ENCODE assay signal across 12 cellular contexts in the genomic region with DNA sequence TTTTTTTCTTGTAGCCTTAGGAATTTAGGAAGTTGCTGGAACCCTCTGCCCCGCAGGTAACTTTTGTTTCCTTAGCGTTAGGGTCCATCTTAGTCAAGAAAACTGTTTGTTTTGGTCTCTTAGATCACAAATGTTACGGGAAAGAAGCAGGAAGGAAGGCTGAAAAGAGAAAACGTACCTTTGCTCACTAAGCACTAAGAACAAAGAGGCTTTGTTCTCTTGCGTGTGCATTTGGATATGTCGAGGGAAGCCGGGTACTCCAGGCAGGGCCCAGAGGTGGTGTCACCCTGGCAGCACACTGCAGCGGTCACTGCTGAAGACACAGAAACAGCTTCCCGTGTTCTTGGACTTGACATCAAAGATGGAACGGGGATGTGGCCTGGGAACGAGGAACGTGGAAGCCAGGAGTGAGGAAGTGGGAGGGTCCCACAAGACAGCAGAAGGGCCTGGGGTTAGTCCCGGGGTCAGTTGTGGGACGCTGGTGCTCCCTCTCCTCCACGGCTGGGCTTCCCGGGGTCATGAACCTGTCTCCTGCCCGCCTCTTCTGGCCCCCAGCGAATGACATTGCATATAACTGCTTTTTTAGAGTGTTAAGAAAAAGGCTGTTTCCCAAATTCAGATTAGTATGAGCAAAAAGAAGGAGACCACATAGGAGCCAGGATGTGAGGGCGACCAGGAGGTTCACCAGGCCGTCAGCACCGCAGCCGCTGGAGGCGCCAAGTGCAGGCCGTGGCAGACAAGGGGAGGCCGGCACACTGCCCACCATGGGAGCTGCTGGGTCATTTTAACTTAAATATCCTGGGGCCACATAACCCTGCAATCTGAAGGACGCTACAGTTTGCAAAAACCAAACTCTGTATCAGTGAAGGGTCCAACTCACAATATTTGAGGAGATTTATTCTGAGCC. TPM values are rescaled to one million over a fixed set of nuclear protein-coding genes. Genes with fewer than 3 reads are reported as not detected.
A peak's percentile ranks its signal among the peaks of the same experiment; 100 is the strongest.
DNase-seq lines count a peak whose midpoint lies in the region; ATAC-seq and TF ChIP-seq lines count a peak whose summit lies in the region.
"Had no signal": no experiment of that assay in that cellular context is flagged by ENCODE, and none has a peak within 500 bp of the region (broad histone marks: within the 10 kb centered on the region; RNA-seq: fewer than 3 reads in every experiment).

No MANE protein-coding gene starts in this region.

- POLR2A ChIA-PET in Panc1 (lab: Charles Lee), result no interaction called here

- peak; percentile 59 for ATAC-seq in Panc1
- ATAC-seq in heart left ventricle, result peak in 2 of 4 donors; percentile 25 to 27
- no peak for ATAC-seq in upper lobe of left lung (ENCODE audit: low FRiP score in 2 of 2)
- ATAC-seq in GM21528 (IDR thresholded peaks at IDR 0.05; ENCODE audit: low FRiP score, unreplicated experiment), result no peak
- no peak for ATAC-seq in GM19023 (IDR thresholded peaks at IDR 0.05; ENCODE audit: unreplicated experiment)
- ATAC-seq in GM21786 (IDR thresholded peaks at IDR 0.05; ENCODE audit: unreplicated experiment), result no peak
- ATAC-seq: T-cell had no signal

- no peak for TF ChIP-seq CTCF in Panc1 (IDR thresholded peaks at IDR 0.05)
- peak in 2 of 12 donors; percentile 13 to 21 for TF ChIP-seq CTCF in heart left ventricle (IDR thresholded peaks at IDR 0.05)
- TF ChIP-seq CTCF in upper lobe of left lung (IDR thresholded peaks at IDR 0.05), result no peak

- H3K36me3 ChIP-seq in Panc1 (ENCODE audit: control insufficient read depth, insufficient read depth, low read length), result no peaks in the 10 kb centered on the region
- H3K36me3 ChIP-seq in heart left ventricle, result peaks cover 0 to 7% (median 0%) of the 10 kb centered on the region in 9 donors
- no peaks in the 10 kb centered on the region for H3K36me3 ChIP-seq in muscle layer of duodenum (ENCODE audit: control insufficient read depth in 1 of 2, insufficient read depth in 2 of 2, low read length in 2 of 2)
- H3K36me3 ChIP-seq in upper lobe of left lung, result peaks cover 0 to 6% (median 2%) of the 10 kb centered on the region in 4 donors

- no peak for TF ChIP-seq EP300 in upper lobe of left lung (IDR thresholded peaks at IDR 0.05)

- 55 to 78% (median 66%) methylated on average over 26 of the region's 26 CpGs for WGBS in heart left ventricle, 4 donors
- WGBS in upper lobe of left lung, 2 donors, result 64 to 67% methylated on average over 23 to 26 of the region's 26 CpGs

- in situ Hi-C loops in Panc1 (cut with HindIII; ENCODE audit: low pct_unique_long_range_greater_than_20kb, low sequenced_read_pairs), result no loop called here

- BruUV-seq in Panc1 (replicated peaks; lab: Mats Ljungman, UMichigan), result no TSS peak

- TF ChIP-seq POLR2A in heart left ventricle (IDR thresholded peaks at IDR 0.05) (no peak), upper lobe of left lung (IDR thresholded peaks at IDR 0.05) (no peak)

- DNase-seq in Panc1 (ENCODE audit: low read depth, low spot score) (no peak), heart left ventricle (peak in 1 of 5 donors; percentile 42), upper lobe of left lung (peak in 1 of 2 donors; percentile 70), T-helper 9 cell (no peak)
- DNase-seq: activated CD4-positive, CD25-positive, alpha-beta regulatory T cell treated with anti-CD3 and anti-CD28 coated beads, Interleukin-2, amount 50 U/mL, for 72 hours; CD4-positive, alpha-beta memory T cell; OCI-M1; T-cell had no signal

- H3K27ac ChIP-seq in Panc1 (ENCODE audit: low read length), result peak overlapping the region; percentile 94
- peak overlapping the region; percentile 54 to 95 (median 88) for H3K27ac ChIP-seq in heart left ventricle
- peak overlapping the region; percentile 23 for H3K27ac ChIP-seq in muscle layer of duodenum (ENCODE audit: low read length)
- peak overlapping the region; percentile 74 to 75 (median 74) for H3K27ac ChIP-seq in upper lobe of left lung

- H3K4me1 ChIP-seq in Panc1 (ENCODE audit: control insufficient read depth, insufficient read depth, low read length), result peaks cover 67% of the 10 kb centered on the region
- peaks cover 5 to 55% (median 32%) of the 10 kb centered on the region in 12 donors for H3K4me1 ChIP-seq in heart left ventricle
- H3K4me1 ChIP-seq in muscle layer of duodenum (ENCODE audit: control insufficient read depth in 1 of 2, insufficient read depth in 2 of 2, low read length in 2 of 2), result peaks cover 4 to 5% of the 10 kb centered on the region in 2 donors
- peaks cover 41 to 61% (median 51%) of the 10 kb centered on the region in 4 donors for H3K4me1 ChIP-seq in upper lobe of left lung

- H3K4me3 ChIP-seq in Panc1 (ENCODE audit: low read depth in 2 of 2, low read length in 2 of 2), result peak overlapping the region in 1 of 2 experiments; percentile 33; a peak in 1 of 4 replicates
- H3K4me3 ChIP-seq in heart left ventricle, result no peak overlapping the region
- no peak overlapping the region for H3K4me3 ChIP-seq in muscle layer of duodenum (ENCODE audit: low read depth in 1 of 2, low read length in 2 of 2)
- H3K4me3 ChIP-seq in upper lobe of left lung, result no peak overlapping the region

- no peaks in the 10 kb centered on the region for H3K9me3 ChIP-seq in Panc1 (ENCODE audit: control insufficient read depth, insufficient read depth, low read depth, low read length)
- no peaks in the 10 kb centered on the region for H3K9me3 ChIP-seq in heart left ventricle
- H3K9me3 ChIP-seq in muscle layer of duodenum (ENCODE audit: control insufficient read depth in 1 of 2, low read length in 2 of 2), result no peaks in the 10 kb centered on the region
- H3K9me3 ChIP-seq in upper lobe of left lung, result no peaks in the 10 kb centered on the region

- intact Hi-C loops in Panc1 (cut with micrococcal nuclease; ENCODE audit: unreplicated experiment), result no loop called here
- intact Hi-C loops in heart left ventricle (cut with DNase I), result no loop called here

- CTCF ChIA-PET in Panc1 (lab: Charles Lee), result no interaction called here

- H3K27me3 ChIP-seq in Panc1 (ENCODE audit: control insufficient read depth, insufficient read depth, low read length) (no peaks in the 10 kb centered on the region), heart left ventricle (no peaks in the 10 kb centered on the region), muscle layer of duodenum (ENCODE audit: low read depth, low read length) (no peaks in the 10 kb centered on the region), upper lobe of left lung (no peaks in the 10 kb centered on the region)

RNA-seq across cellular contexts. Expression of a gene that starts 31.6 kb away (rescaled TPM):
- 85.8 TPM for total RNA-seq in Panc1 (2021; ENCODE audit: unreplicated experiment)
- 63.9 TPM for polyA plus RNA-seq in Panc1 (2012; ENCODE audit: insufficient read length)
- total RNA-seq in heart left ventricle, result 100 to 1,000 TPM in 5 of 9 donors, 10 to 100 TPM in 4; 51.4 to 146 (median 110) TPM
- 10 to 100 TPM; 20.5 to 91.2 TPM for polyA plus RNA-seq in heart left ventricle
- total RNA-seq in upper lobe of left lung, result 100 to 1,000 TPM; 159 to 285 (median 260) TPM

Comparison
In these comparisons a context has a peak if more than half of its experiments do, and no peak if none do; other contexts are left out.
1. H3K27ac ChIP-seq: peak in every context shown above with its lines; median percentile 94 in Panc1; 88 in heart left ventricle; 74 in upper lobe of left lung; 23 in muscle layer of duodenum.